15 cellular contexts compared by ENCODE assay signal in the genomic region with DNA sequence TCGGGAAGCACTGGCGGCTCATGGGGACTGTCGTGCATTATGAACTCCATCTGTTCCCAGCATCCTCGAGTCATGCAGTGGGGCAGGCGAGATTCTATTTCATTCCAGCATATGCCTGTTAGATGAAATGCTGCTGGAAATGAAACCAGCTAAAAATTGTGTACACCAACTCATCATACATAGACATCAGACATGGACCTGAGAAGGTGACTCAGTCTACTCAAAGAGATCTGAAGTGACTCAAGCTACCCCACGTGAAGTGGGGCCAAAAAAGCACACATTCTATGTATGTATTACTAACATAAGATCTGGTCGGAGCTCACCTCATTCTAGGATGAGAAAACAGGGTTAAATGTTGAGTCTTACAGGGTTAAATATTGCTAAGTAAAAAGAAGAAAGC. TPM values are rescaled to one million over a fixed set of nuclear protein-coding genes. Genes with fewer than 3 reads are reported as not detected.
A peak's percentile ranks its signal among the peaks of the same experiment; 100 is the strongest.
DNase-seq lines count a peak whose midpoint lies in the region; ATAC-seq and TF ChIP-seq lines count a peak whose summit lies in the region.
"Had no signal": no experiment of that assay in that cellular context is flagged by ENCODE, and none has a peak within 500 bp of the region (broad histone marks: within the 10 kb centered on the region; RNA-seq: fewer than 3 reads in every experiment).

No MANE protein-coding gene starts in this region.

- H3K9me3 ChIP-seq in osteoblast (ENCODE audit: low read depth, low read length) = no peaks in the 10 kb centered on the region
- H3K9me3 ChIP-seq: SJSA1 had no signal

- H3K36me3 Mint-ChIP-seq in activated naive CD4-positive, alpha-beta T cell treated with anti-CD3 and anti-CD28 coated beads, Interleukin-2, amount 50 U/mL, for 72 hours = no peaks in the 10 kb centered on the region
- H3K36me3 Mint-ChIP-seq in activated naive CD4-positive, alpha-beta T cell treated with anti-CD3 and anti-CD28 coated beads, Interleukin-2, amount 10 ng/mL, durations not matched to agents 7 days and 5 days = no peaks in the 10 kb centered on the region
- H3K36me3 Mint-ChIP-seq: IgD-negative memory B cell had no signal

- no peaks in the 10 kb centered on the region for H4K20me1 ChIP-seq in osteoblast (ENCODE audit: insufficient read depth, low read length)
- H4K20me1 ChIP-seq: BLaER1 treated with 17β-estradiol and CSF1 and Interleukin-3, amounts not matched to agents 10 nM and 100 nM had no signal

- no peaks in the 10 kb centered on the region for H3K79me2 ChIP-seq in osteoblast (ENCODE audit: insufficient read depth, low read length)

- peaks cover 3% of the 10 kb centered on the region for H3K4me1 ChIP-seq in osteoblast (ENCODE audit: insufficient read depth, low read length)

- no peak overlapping the region for H3K4me3 ChIP-seq in choroid plexus epithelial cell (ENCODE audit: low read depth, low read length)
- H3K4me3 ChIP-seq in osteoblast (ENCODE audit: insufficient read depth, low read length) = peak overlapping the region; percentile 27
- H3K4me3 ChIP-seq: BLaER1 treated with 17β-estradiol and CSF1 and Interleukin-3, amounts not matched to agents 10 nM and 100 nM; SJSA1 had no signal

- H3K4me1 Mint-ChIP-seq in activated naive CD4-positive, alpha-beta T cell treated with anti-CD3 and anti-CD28 coated beads, Interleukin-2, amount 10 ng/mL, durations not matched to agents 7 days and 5 days = no peaks in the 10 kb centered on the region
- H3K4me1 Mint-ChIP-seq: IgD-negative memory B cell had no signal

- peaks cover 2% of the 10 kb centered on the region for H3K27me3 ChIP-seq in osteoblast (ENCODE audit: insufficient read depth, low read length)
- H3K27me3 ChIP-seq: BLaER1 treated with 17β-estradiol and CSF1 and Interleukin-3, amounts not matched to agents 10 nM and 100 nM; SJSA1 had no signal

- H3K4me3 Mint-ChIP-seq in activated naive CD4-positive, alpha-beta T cell treated with anti-CD3 and anti-CD28 coated beads, Interleukin-2, amount 10 ng/mL, durations not matched to agents 7 days and 5 days = no peak overlapping the region
- H3K4me3 Mint-ChIP-seq: IgD-negative memory B cell had no signal

- peak; percentile 24 to 87 for ATAC-seq in activated naive CD4-positive, alpha-beta T cell treated with anti-CD3 and anti-CD28 coated beads, Interleukin-2, amount 50 U/mL, for 72 hours

- TF ChIP-seq CTCF in choroid plexus epithelial cell (conservative IDR thresholded peaks at IDR 0.05; ENCODE audit: low read depth, low read length) = no peak
- no peak for TF ChIP-seq CTCF in osteoblast (IDR thresholded peaks at IDR 0.05; ENCODE audit: extremely low read depth, low read depth, low read length)

- no peak overlapping the region for H3K27ac ChIP-seq in osteoblast (ENCODE audit: low read depth, low read length)
- H3K27ac ChIP-seq: BLaER1 treated with 17β-estradiol and CSF1 and Interleukin-3, amounts not matched to agents 10 nM and 100 nM; SJSA1 had no signal

- H3K27me3 Mint-ChIP-seq in activated naive CD4-positive, alpha-beta T cell treated with anti-CD3 and anti-CD28 coated beads, Interleukin-2, amount 10 ng/mL, durations not matched to agents 7 days and 5 days = peaks cover 14% of the 10 kb centered on the region

- peak overlapping the region; percentile 71 for H2AFZ ChIP-seq in osteoblast (ENCODE audit: low read length)

- no peaks in the 10 kb centered on the region for H3K36me3 ChIP-seq in osteoblast (ENCODE audit: insufficient read depth, low read length)
- H3K36me3 ChIP-seq: SJSA1 had no signal

- CTCF ChIA-PET in activated naive CD4-positive, alpha-beta T cell treated with anti-CD3 and anti-CD28 coated beads, Interleukin-2, amount 10 ng/mL, durations not matched to agents 7 days and 5 days (lab: Charles Lee) = no interaction called here

- no peaks in the 10 kb centered on the region for H3K9me3 Mint-ChIP-seq in activated naive CD4-positive, alpha-beta T cell treated with anti-CD3 and anti-CD28 coated beads, Interleukin-2, amount 50 U/mL, for 72 hours
- no peaks in the 10 kb centered on the region for H3K9me3 Mint-ChIP-seq in activated naive CD4-positive, alpha-beta T cell treated with anti-CD3 and anti-CD28 coated beads, Interleukin-2, amount 10 ng/mL, durations not matched to agents 7 days and 5 days
- H3K9me3 Mint-ChIP-seq: IgD-negative memory B cell had no signal

- H3K4me2 ChIP-seq in osteoblast (ENCODE audit: insufficient read depth, low read length) = peak overlapping the region; percentile 59

- no peak overlapping the region for H3K27ac Mint-ChIP-seq in activated naive CD4-positive, alpha-beta T cell treated with anti-CD3 and anti-CD28 coated beads, Interleukin-2, amount 50 U/mL, for 72 hours
- H3K27ac Mint-ChIP-seq in activated naive CD4-positive, alpha-beta T cell treated with anti-CD3 and anti-CD28 coated beads, Interleukin-2, amount 10 ng/mL, durations not matched to agents 7 days and 5 days = no peak overlapping the region
- H3K27ac Mint-ChIP-seq: IgD-negative memory B cell had no signal

- no peak for DNase-seq in activated naive CD4-positive, alpha-beta T cell treated with anti-CD3 and anti-CD28 coated beads, Interleukin-2, amount 50 U/mL, for 72 hours (ENCODE audit: low spot score in 2 of 2)
- no peak for DNase-seq in activated naive CD4-positive, alpha-beta T cell treated with anti-CD3 and anti-CD28 coated beads, Interleukin-2, amount 10 ng/mL, durations not matched to agents 7 days and 5 days
- DNase-seq in LHCN-M2 (ENCODE audit: low read depth) (peak; percentile 12), choroid plexus epithelial cell (ENCODE audit: low read depth) (peak; percentile 7), osteoblast (ENCODE audit: insufficient read length, low spot score, missing footprints) (no peak), NCI-H2081 treated with DMSO at 0.1 percent for 48 hours (lab: John Stamatoyannopoulos, UW) (no peak), OCI-M2 (lab: John Stamatoyannopoulos, UW; ENCODE audit: unreplicated experiment) (no peak), mesenteric fat pad (ENCODE audit: low spot score) (no peak)
- DNase-seq: EL, NCI-H1417, NCI-H1930, NCI-H526 treated with DMSO at 0.1 percent for 48 hours had no signal

RNA-seq across cellular contexts. Expression of a gene that starts 47.5 kb away (rescaled TPM):
- total RNA-seq in activated naive CD4-positive, alpha-beta T cell treated with anti-CD3 and anti-CD28 coated beads, Interleukin-2, amount 50 U/mL, for 72 hours = 10 to 100 TPM; 23.8 to 40.3 TPM
- total RNA-seq in LHCN-M2 (2014; rRNA removed) = 5.2 and 19.5 TPM in 2 replicates
- polyA plus RNA-seq in LHCN-M2 (2012) = 10.9 TPM
- total RNA-seq in osteoblast = 7.4 and 9.8 TPM in 2 replicates
- total RNA-seq in mesenteric fat pad = 22.4 TPM

Comparison
In these comparisons a context has a peak if more than half of its experiments do, and no peak if none do; other contexts are left out.
1. DNase-seq: peak in LHCN-M2 (single experiment) and choroid plexus epithelial cell (single experiment); none in activated naive CD4-positive, alpha-beta T cell treated with anti-CD3 and anti-CD28 coated beads, Interleukin-2, amount 50 U/mL, for 72 hours (0 of 2), activated naive CD4-positive, alpha-beta T cell treated with anti-CD3 and anti-CD28 coated beads, Interleukin-2, amount 10 ng/mL, durations not matched to agents 7 days and 5 days (single experiment), osteoblast (single experiment), NCI-H2081 treated with DMSO at 0.1 percent for 48 hours (single experiment), OCI-M2 (single experiment) and mesenteric fat pad (single experiment).